8 cellular contexts compared by ENCODE assay signal in the genomic region with DNA sequence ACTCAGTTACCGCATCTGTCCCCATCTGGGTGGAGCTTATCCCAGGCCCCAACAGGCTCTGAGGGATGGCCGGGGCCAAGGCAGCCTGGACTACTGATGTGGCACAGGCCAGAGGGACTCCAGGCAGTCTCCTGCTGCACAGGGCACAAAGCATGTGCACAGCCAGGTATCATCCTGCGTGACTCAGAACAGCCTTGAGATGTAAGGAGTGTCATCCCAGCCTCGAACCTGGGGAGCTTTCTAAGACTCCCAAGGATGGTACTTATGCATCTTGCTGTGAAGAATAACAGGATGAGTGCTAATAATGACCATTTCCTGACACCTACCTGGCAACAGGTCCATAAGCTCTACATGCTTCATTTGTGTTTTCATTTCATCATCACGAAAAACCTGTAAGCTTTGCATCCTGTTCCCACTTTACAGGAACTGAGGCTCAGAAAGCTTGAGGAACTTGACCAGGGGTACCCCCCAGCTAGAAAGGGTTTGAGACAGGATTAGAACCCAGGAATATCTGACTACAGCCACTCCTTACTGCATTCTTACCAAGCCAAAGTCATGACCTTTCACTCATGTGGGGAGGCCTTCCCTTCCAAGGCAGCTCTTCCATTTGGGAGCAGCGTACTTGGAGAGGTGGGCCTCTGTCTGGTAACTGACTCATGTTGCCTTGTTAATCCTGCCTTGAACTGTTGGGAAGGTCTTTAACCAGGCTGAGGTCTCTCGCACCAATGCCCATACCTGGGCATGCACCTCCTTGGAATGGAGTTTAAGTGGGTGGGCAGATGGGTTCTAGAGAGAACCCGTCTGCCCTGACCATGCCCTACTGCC. TPM values are rescaled to one million over a fixed set of nuclear protein-coding genes. Genes with fewer than 3 reads are reported as not detected.
DNase-seq lines count a peak whose midpoint lies in the region; ATAC-seq, FAIRE-seq and TF ChIP-seq lines count a peak whose summit lies in the region.

No MANE protein-coding gene starts in this region.

- H3K27ac ChIP-seq in dorsolateral prefrontal cortex (peak overlapping the region in 14 of 59 donors; percentile 0 to 73 (median 28)), neural progenitor cell (no peak overlapping the region), small intestine (ENCODE audit: low read depth in 1 of 2, low read length in 1 of 2) (peak overlapping the region in 1 of 2 donors; percentile 22)

- ATAC-seq in GM19395 (IDR thresholded peaks at IDR 0.05; ENCODE audit: unreplicated experiment) (peak; percentile 16), HG03571 (IDR thresholded peaks at IDR 0.05; ENCODE audit: unreplicated experiment) (no peak)
- no peak for ATAC-seq in activated CD4-positive, CD25-positive, alpha-beta regulatory T cell treated with anti-CD3 and anti-CD28 coated beads, Interleukin-2, amount 50 U/mL, for 24 hours

- peak overlapping the region; percentile 79 for H3K4me3 ChIP-seq in LNCaP clone FGC (ENCODE audit: low read depth, low read length)
- H3K4me3 ChIP-seq in dorsolateral prefrontal cortex, result peak overlapping the region in 51 of 59 donors; percentile 38 to 81 (median 68)
- peak overlapping the region; percentile 67 for H3K4me3 ChIP-seq in neural progenitor cell
- peak overlapping the region in 1 of 2 donors; percentile 62 for H3K4me3 ChIP-seq in small intestine (ENCODE audit: low read depth in 1 of 2, low read length in 2 of 2)

- H3K36me3 Mint-ChIP-seq in neural progenitor cell, result no peaks in the 10 kb centered on the region

- H3K4me1 ChIP-seq in neural progenitor cell (no peaks in the 10 kb centered on the region), small intestine (ENCODE audit: control insufficient read depth in 2 of 2, insufficient read depth in 1 of 2, low read depth in 1 of 2, low read length in 1 of 2) (no peaks in the 10 kb centered on the region)

- H3K4me3 Mint-ChIP-seq in neural progenitor cell, result peak overlapping the region; percentile 85

- TF ChIP-seq CTCF in LNCaP clone FGC (IDR thresholded peaks at IDR 0.05; ENCODE audit: control insufficient read depth, extremely low read depth, insufficient read depth) (no peak), dorsolateral prefrontal cortex (IDR thresholded peaks at IDR 0.05 in 54 of 56, conservative IDR thresholded peaks at IDR 0.05 in 2 of 56; ENCODE audit: low read depth in 1 of 56, partially characterized antibody in 56 of 56) (no peak), neural progenitor cell (IDR thresholded peaks at IDR 0.05) (no peak)

- 47 to 70% (median 48%) methylated on average over 8 of the region's 8 CpGs for WGBS in small intestine, 3 donors

- no peak overlapping the region for H3K9ac ChIP-seq in neural progenitor cell

- intact Hi-C loops in dorsolateral prefrontal cortex (cut with DNase I), result no loop called here

- FAIRE-seq in small intestine (lab: Jason Lieb, UNC), result no peak

- peaks cover 14% of the 10 kb centered on the region for H3F3A ChIP-seq in neural progenitor cell (ENCODE audit: low read depth)

- peaks cover 6% of the 10 kb centered on the region for H4K20me1 ChIP-seq in neural progenitor cell (ENCODE audit: low read depth)

- H3K36me3 ChIP-seq in neural progenitor cell (no peaks in the 10 kb centered on the region), small intestine (ENCODE audit: control insufficient read depth in 2 of 2, insufficient read depth in 2 of 2, low read length in 2 of 2) (no peaks in the 10 kb centered on the region)

- H3K9me3 Mint-ChIP-seq in neural progenitor cell, result no peaks in the 10 kb centered on the region

- H3K27me3 ChIP-seq in dorsolateral prefrontal cortex (peaks cover 0 to 12% (median 0%) of the 10 kb centered on the region in 45 donors), neural progenitor cell (peaks cover 38% of the 10 kb centered on the region), small intestine (ENCODE audit: control insufficient read depth in 2 of 2, insufficient read depth in 2 of 2, low read length in 2 of 2) (no peaks in the 10 kb centered on the region)

- no peak for DNase-seq in LNCaP clone FGC (ENCODE audit: low read depth)
- DNase-seq in dorsolateral prefrontal cortex, result no peak
- DNase-seq in neural progenitor cell (ENCODE audit: low spot score), result no peak
- DNase-seq in NCI-H187 (lab: John Stamatoyannopoulos, UW), result no peak
- DNase-seq in small intestine, result no peak

- H3K27ac Mint-ChIP-seq in neural progenitor cell, result no peak overlapping the region

- H3K4me2 ChIP-seq in neural progenitor cell, result peak overlapping the region; percentile 90

- H3K27me3 Mint-ChIP-seq in neural progenitor cell (ENCODE audit: insufficient read depth, low read depth), result peaks cover 22% of the 10 kb centered on the region

- H2AFZ ChIP-seq in neural progenitor cell (replicated peaks), result no peak overlapping the region

- H3K9me3 ChIP-seq in neural progenitor cell (ENCODE audit: low read depth) (no peaks in the 10 kb centered on the region), small intestine (ENCODE audit: control insufficient read depth, low read depth) (no peaks in the 10 kb centered on the region)

- H3K79me2 ChIP-seq in neural progenitor cell (ENCODE audit: low read depth), result no peaks in the 10 kb centered on the region

- H3K4me1 Mint-ChIP-seq in neural progenitor cell, result peaks cover 3% of the 10 kb centered on the region

RNA-seq across cellular contexts. Expression of a gene that starts 1.9 kb away (rescaled TPM):
- total RNA-seq in dorsolateral prefrontal cortex, result 1 to 10 TPM in 119 of 120 experiments, under 1 TPM in 1; 0.77 to 7.6 (median 3.4) TPM
- total RNA-seq in neural progenitor cell (ENCODE audit: low replicate concordance), result 0.43 and 3.7 TPM in 2 replicates
- polyA plus RNA-seq in small intestine, result 10 to 100 TPM in 1 of 3 donors, 1 to 10 TPM in 2; 1.6 to 41.7 (median 4.9) TPM

RNA-seq across cellular contexts. Expression of a gene that starts 25.6 kb away (rescaled TPM):
- total RNA-seq in dorsolateral prefrontal cortex (10 to 100 TPM; 36.6 to 92.7 (median 62.0) TPM), neural progenitor cell (ENCODE audit: low replicate concordance) (24.3 and 60.7 TPM in 2 replicates)
- 100 to 1,000 TPM; 148 to 176 (median 169) TPM for polyA plus RNA-seq in small intestine

RNA-seq across cellular contexts. Expression of a gene that starts 35.6 kb away (rescaled TPM):
- total RNA-seq in dorsolateral prefrontal cortex (100 to 1,000 TPM in 114 of 120 experiments, 10 to 100 TPM in 6; 80.4 to 268 (median 159) TPM), neural progenitor cell (ENCODE audit: low replicate concordance) (8.8 and 20.1 TPM in 2 replicates)
- polyA plus RNA-seq in small intestine, result 10 to 100 TPM in 1 of 3 donors, 1 to 10 TPM in 1, under 1 TPM in 1; 0.67 to 14.3 (median 4.9) TPM

RNA-seq across cellular contexts. Expression of a gene that starts 57.2 kb away (rescaled TPM):
- total RNA-seq in dorsolateral prefrontal cortex, result 10 to 100 TPM in 119 of 120 experiments, 1 to 10 TPM in 1; 9.9 to 24.9 (median 16.7) TPM
- total RNA-seq in neural progenitor cell (ENCODE audit: low replicate concordance), result 5.3 and 26.6 TPM in 2 replicates
- 1 to 10 TPM in 2 of 3 donors, under 1 TPM in 1; 0.81 to 2.6 (median 1.3) TPM for polyA plus RNA-seq in small intestine
